Comparison of ENCODE assay signal across 1 cellular context in genomic region chr5:149526855-149527590, GRCh38.
TF ChIP-seq lines count a peak whose summit lies in the region.

No MANE protein-coding gene starts in this region.

TF ChIP-seq in endothelial cell of umbilical vein, 7 proteins besides CTCF, POLR2A, EP300 and RAD21 (continued from another document):
- TF ChIP-seq POLR2AphosphoS5 (IDR thresholded peaks at IDR 0.05; ENCODE audit: insufficient read depth, low read depth, low read length): no peak
- TF ChIP-seq JUN (IDR thresholded peaks at IDR 0.05; ENCODE audit: borderline replicate concordance, insufficient read depth, insufficient read length, low read depth): no peak
- TF ChIP-seq GATA2 (IDR thresholded peaks at IDR 0.05; ENCODE audit: insufficient read depth, insufficient read length, low read depth, low read length): no peak
- TF ChIP-seq FOS (IDR thresholded peaks at IDR 0.05; ENCODE audit: borderline replicate concordance, insufficient read depth, low read length): no peak
- no peak for TF ChIP-seq MAX (IDR thresholded peaks at IDR 0.05; ENCODE audit: insufficient read depth, insufficient read length)
